In the genomic region with DNA sequence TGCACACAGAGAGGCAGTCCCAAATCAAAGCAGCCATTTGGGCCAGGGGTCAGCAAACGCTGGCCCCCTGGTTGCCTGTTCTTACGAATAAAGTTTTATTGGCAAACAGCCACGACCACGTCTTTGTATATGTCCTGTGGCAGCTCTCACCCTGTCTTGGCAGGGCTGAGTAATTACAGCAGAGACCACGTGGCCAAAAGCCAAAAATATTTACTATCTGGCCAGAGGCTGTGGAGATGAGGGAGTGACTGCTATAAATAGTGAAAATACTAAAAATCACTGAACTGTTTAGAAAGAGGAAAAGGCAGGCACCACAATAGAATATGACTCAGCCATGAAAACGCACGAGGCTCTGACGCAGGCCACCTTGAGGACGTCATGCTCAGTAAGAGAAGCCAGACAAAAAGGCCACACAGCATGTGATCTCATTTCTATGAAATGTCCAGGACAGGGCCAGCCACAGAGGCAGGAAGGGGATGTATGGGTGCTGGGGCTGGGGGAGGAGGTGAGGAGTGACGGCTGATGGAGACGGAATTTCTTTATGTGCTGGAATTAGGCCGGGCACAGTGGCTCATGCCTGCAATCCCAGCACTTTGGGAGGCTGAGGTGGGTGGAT, we compare ENCODE assay signal across 9 cellular contexts. TPM values are rescaled to one million over a fixed set of nuclear protein-coding genes. Genes with fewer than 3 reads are reported as not detected.
DNase-seq lines count a peak whose midpoint lies in the region; ATAC-seq and TF ChIP-seq lines count a peak whose summit lies in the region.
"Had no signal": no experiment of that assay in that cellular context is flagged by ENCODE, and none has a peak within 500 bp of the region (broad histone marks: within the 10 kb centered on the region; RNA-seq: fewer than 3 reads in every experiment).

No MANE protein-coding gene starts in this region.

- H3K27me3 ChIP-seq in psoas muscle (ENCODE audit: insufficient read depth in 3 of 3, low read length in 2 of 3), result no peaks in the 10 kb centered on the region

- H3K27ac ChIP-seq in psoas muscle, result peak overlapping the region; percentile 84

- H3K36me3 ChIP-seq in psoas muscle (ENCODE audit: insufficient read depth in 1 of 2, low read depth in 1 of 2), result peaks cover 0 to 83% of the 10 kb centered on the region in 2 donors

- H3K4me1 ChIP-seq in psoas muscle, result peaks cover 6% of the 10 kb centered on the region

- no peaks in the 10 kb centered on the region for H3K9me3 ChIP-seq in psoas muscle

- DNase-seq in ELR (ENCODE audit: low read depth) (peak; percentile 100), RPMI7951 (ENCODE audit: low read depth) (peak; percentile 98), fibroblast of the aortic adventitia (ENCODE audit: low read depth) (peak; percentile 100), psoas muscle (peak; percentile 85 to 88), NCI-H1436 treated with DMSO at 0.1 percent for 48 hours (lab: John Stamatoyannopoulos, UW) (no peak)
- no peak for DNase-seq in stimulated activated naive CD4-positive, alpha-beta T cell (lab: John Stamatoyannopoulos, UW)

- H3K4me3 ChIP-seq in fibroblast of the aortic adventitia (ENCODE audit: low read depth, low read length) (no peak overlapping the region), psoas muscle (no peak overlapping the region)

- WGBS in psoas muscle, 3 donors, result 12 to 22% (median 18%) methylated on average over 12 of the region's 12 CpGs

- intact Hi-C loops in psoas muscle (cut with DNase I), result no loop called here

- no peak for TF ChIP-seq CTCF in fibroblast of the aortic adventitia (IDR thresholded peaks at IDR 0.05; ENCODE audit: insufficient read depth, low read length)
- no peak for TF ChIP-seq CTCF in psoas muscle (IDR thresholded peaks at IDR 0.05)

- peak; percentile 83 to 91 (median 86) for ATAC-seq in psoas muscle
- no peak for ATAC-seq in GM18502 (IDR thresholded peaks at IDR 0.05; ENCODE audit: poor library complexity, unreplicated experiment)
- ATAC-seq in GM21717 (IDR thresholded peaks at IDR 0.05; ENCODE audit: unreplicated experiment), result no peak

RNA-seq across cellular contexts. Expression of gene SMIM24, which starts 29.4 kb away (rescaled TPM):
- not detected in 2 replicates for total RNA-seq in RPMI7951 (2014; rRNA removed; shearing (Covaris generic))
- total RNA-seq in fibroblast of the aortic adventitia (ENCODE audit: low replicate concordance) (not detected in 2 replicates), psoas muscle (not detected)
- under 1 TPM; 0.10 to 0.53 (median 0.49) TPM for polyA plus RNA-seq in psoas muscle
- total RNA-seq: frontal cortex had no signal

RNA-seq across cellular contexts. Expression of gene SMIM44, which starts 32.3 kb away (rescaled TPM):
- not detected in 2 replicates for total RNA-seq in RPMI7951 (2014; rRNA removed; shearing (Covaris generic))
- total RNA-seq in fibroblast of the aortic adventitia (ENCODE audit: low replicate concordance) (not detected in 2 replicates), psoas muscle (not detected)
- polyA plus RNA-seq in psoas muscle, result not detected
- total RNA-seq: frontal cortex had no signal

RNA-seq across cellular contexts. Expression of gene DOHH, which starts 49.6 kb away (rescaled TPM):
- 7.1 and 9.1 TPM in 2 replicates for total RNA-seq in RPMI7951 (2014; rRNA removed; shearing (Covaris generic))
- total RNA-seq in fibroblast of the aortic adventitia (ENCODE audit: low replicate concordance) (6.5 and 18.6 TPM in 2 replicates), psoas muscle (10 to 100 TPM; 11.5 to 21.8 (median 17.1) TPM)
- polyA plus RNA-seq in psoas muscle, result 10 to 100 TPM; 22.3 to 54.3 (median 45.3) TPM

RNA-seq across cellular contexts. Expression of gene FZR1, which starts 55.2 kb away (rescaled TPM):
- total RNA-seq in RPMI7951 (2014; rRNA removed; shearing (Covaris generic)), result 37.2 and 48.2 TPM in 2 replicates
- 14.8 and 30.2 TPM in 2 replicates for total RNA-seq in fibroblast of the aortic adventitia (ENCODE audit: low replicate concordance)
- total RNA-seq in psoas muscle, result 10 to 100 TPM; 24.3 to 25.8 (median 25.1) TPM
- 10 to 100 TPM; 12.8 to 20.3 (median 13.7) TPM for polyA plus RNA-seq in psoas muscle

Comparison
In these comparisons a context has a peak if more than half of its experiments do, and no peak if none do; other contexts are left out.
1. DNase-seq: peak in ELR (single experiment), RPMI7951 (single experiment), fibroblast of the aortic adventitia (single experiment) and psoas muscle (2 of 2); none in NCI-H1436 treated with DMSO at 0.1 percent for 48 hours (single experiment) and stimulated activated naive CD4-positive, alpha-beta T cell (0 of 6).
2. ATAC-seq: peak in psoas muscle (4 of 4); none in GM18502 (single experiment) and GM21717 (single experiment).